ENCODE assay signal across 21 cellular contexts in the genomic region with DNA sequence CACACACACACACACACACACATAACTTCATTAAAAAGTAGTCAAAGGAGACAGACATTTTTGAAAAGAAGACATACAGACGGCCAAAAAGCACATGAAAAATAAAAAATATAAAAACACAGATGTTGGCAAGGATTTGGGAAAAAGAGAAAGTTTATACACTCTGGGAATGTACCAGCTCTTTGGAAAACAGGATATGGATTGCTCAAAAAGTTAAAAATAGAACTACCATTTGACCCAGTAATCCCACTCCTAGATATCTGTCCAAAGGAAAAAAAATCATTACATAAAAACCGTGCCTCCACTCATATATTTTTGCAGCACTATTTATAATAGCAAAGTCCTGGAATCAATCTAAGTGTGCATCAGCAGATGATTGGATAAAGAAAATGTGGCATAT.
DNase-seq lines count a peak whose midpoint lies in the region; ATAC-seq, FAIRE-seq and TF ChIP-seq lines count a peak whose summit lies in the region.
"Had no signal": no experiment of that assay in that cellular context is flagged by ENCODE, and none has a peak within 500 bp of the region (broad histone marks: within the 10 kb centered on the region; RNA-seq: fewer than 3 reads in every experiment).

No MANE protein-coding gene starts in this region.

- peak overlapping the region; percentile 30 for H3K27ac ChIP-seq in left ventricle myocardium inferior (replicated peaks)
- H3K27ac ChIP-seq in right cardiac atrium (ENCODE audit: low read length): no peak overlapping the region
- H3K27ac ChIP-seq in mesenchymal stem cell (ENCODE audit: low read length, poor library complexity, severe bottlenecking): no peak overlapping the region
- H3K27ac ChIP-seq in subcutaneous abdominal adipose tissue (ENCODE audit: low read depth, low read length): peak overlapping the region; percentile 57
- H3K27ac ChIP-seq in small intestine (ENCODE audit: low read depth in 1 of 2, low read length in 1 of 2): no peak overlapping the region
- H3K27ac ChIP-seq: 22Rv1; A549; BLaER1 treated with 17β-estradiol and CSF1 and Interleukin-3, amounts not matched to agents 10 nM and 100 nM; C4-2B had no signal

- no peak for FAIRE-seq in small intestine (lab: Jason Lieb, UNC)
- FAIRE-seq: A549, D721Med, G401.6, GM12891, GM19239 had no signal

- no peak overlapping the region for H3K14ac ChIP-seq in mesenchymal stem cell (ENCODE audit: low read length in 2 of 2)

- no peaks in the 10 kb centered on the region for H3K27me3 ChIP-seq in left ventricle myocardium inferior (ENCODE audit: low read depth)
- H3K27me3 ChIP-seq in right cardiac atrium (ENCODE audit: control insufficient read depth, insufficient read depth): no peaks in the 10 kb centered on the region
- no peaks in the 10 kb centered on the region for H3K27me3 ChIP-seq in mesenchymal stem cell (ENCODE audit: control insufficient read depth in 1 of 2, insufficient read depth in 1 of 2, low read length in 2 of 2)
- H3K27me3 ChIP-seq in subcutaneous abdominal adipose tissue (ENCODE audit: control insufficient read depth in 5 of 5, insufficient read depth in 4 of 5, low read length in 5 of 5): no peaks in the 10 kb centered on the region
- no peaks in the 10 kb centered on the region for H3K27me3 ChIP-seq in small intestine (ENCODE audit: control insufficient read depth in 2 of 2, insufficient read depth in 2 of 2, low read length in 2 of 2)
- H3K27me3 ChIP-seq: BLaER1 treated with 17β-estradiol and CSF1 and Interleukin-3, amounts not matched to agents 10 nM and 100 nM had no signal

- peaks cover 17% of the 10 kb centered on the region for H3K4me1 ChIP-seq in left ventricle myocardium inferior
- no peaks in the 10 kb centered on the region for H3K4me1 ChIP-seq in right cardiac atrium (ENCODE audit: control insufficient read depth, insufficient read depth, low read length)
- no peaks in the 10 kb centered on the region for H3K4me1 ChIP-seq in mesenchymal stem cell (ENCODE audit: control insufficient read depth, insufficient read depth, low read depth, low read length)
- peaks cover 0 to 29% (median 26%) of the 10 kb centered on the region in 5 donors for H3K4me1 ChIP-seq in subcutaneous abdominal adipose tissue (ENCODE audit: control insufficient read depth in 5 of 5, insufficient read depth in 5 of 5, low read length in 5 of 5)
- H3K4me1 ChIP-seq in small intestine (ENCODE audit: control insufficient read depth in 2 of 2, insufficient read depth in 1 of 2, low read depth in 1 of 2, low read length in 1 of 2): no peaks in the 10 kb centered on the region
- H3K4me1 ChIP-seq: A549; BLaER1 treated with 17β-estradiol and CSF1 and Interleukin-3, amounts not matched to agents 10 nM and 100 nM; Caco-2 had no signal

- no peak overlapping the region for H3K4me3 ChIP-seq in left ventricle myocardium inferior
- no peak overlapping the region for H3K4me3 ChIP-seq in right cardiac atrium (ENCODE audit: low read length)
- no peak overlapping the region for H3K4me3 ChIP-seq in mesenchymal stem cell (ENCODE audit: insufficient read depth in 1 of 2, low read depth in 1 of 2, low read length in 2 of 2)
- H3K4me3 ChIP-seq in subcutaneous abdominal adipose tissue (ENCODE audit: low read depth in 1 of 5, low read length in 5 of 5): peak overlapping the region in 1 of 5 donors; percentile 22
- H3K4me3 ChIP-seq in small intestine (ENCODE audit: low read depth in 1 of 2, low read length in 2 of 2): no peak overlapping the region
- H3K4me3 ChIP-seq: A549; BLaER1 treated with 17β-estradiol and CSF1 and Interleukin-3, amounts not matched to agents 10 nM and 100 nM had no signal

- H4K8ac ChIP-seq in mesenchymal stem cell (ENCODE audit: low read length): no peak overlapping the region

- no peak for DNase-seq in left ventricle myocardium inferior
- no peak for DNase-seq in right cardiac atrium
- DNase-seq in mesenchymal stem cell: peak; percentile 20
- DNase-seq in small intestine: no peak
- DNase-seq: AML-193; Caco-2; Calu3; CD4-positive, alpha-beta T cell; CD8-positive, alpha-beta T cell; DMS79 treated with DMSO at 0.1 percent for 48 hours; GF-D8 had no signal

- no peak overlapping the region for H2BK12ac ChIP-seq in mesenchymal stem cell (ENCODE audit: low read length in 2 of 2)

- no peak overlapping the region for H3K9ac ChIP-seq in mesenchymal stem cell (ENCODE audit: low read length)
- H3K9ac ChIP-seq in subcutaneous abdominal adipose tissue (ENCODE audit: low read length in 5 of 5): no peak overlapping the region
- H3K9ac ChIP-seq: BLaER1 treated with 17β-estradiol and CSF1 and Interleukin-3, amounts not matched to agents 10 nM and 100 nM had no signal

- no peak overlapping the region for H4K91ac ChIP-seq in mesenchymal stem cell (ENCODE audit: low read length)

- H3K23ac ChIP-seq in mesenchymal stem cell (ENCODE audit: low read length in 2 of 2): no peak overlapping the region

- 26% methylated on average over 2 of the region's 2 CpGs for WGBS in right cardiac atrium
- whole genome bisulfite sequencing in mesenchymal stem cell: no CpG with 5 or more reads among the region's 2 CpGs
- WGBS in small intestine, 3 donors: 51 to 70% (median 69%) methylated on average over 2 of the region's 2 CpGs

- no peak overlapping the region for H2AFZ ChIP-seq in mesenchymal stem cell (ENCODE audit: low read depth, low read length)

- H2BK15ac ChIP-seq in mesenchymal stem cell (ENCODE audit: low read depth, poor library complexity, severe bottlenecking): no peak overlapping the region

- H2AK5ac ChIP-seq in mesenchymal stem cell (ENCODE audit: low read length, severe bottlenecking): no peak overlapping the region

- intact Hi-C loops in left ventricle myocardium inferior (cut with micrococcal nuclease) (no loop called here), right cardiac atrium (cut with DNase I) (no loop called here)

- no peak overlapping the region for H3K18ac ChIP-seq in mesenchymal stem cell (ENCODE audit: low read depth in 1 of 2, low read length in 2 of 2)

- ATAC-seq in right cardiac atrium (no peak), HG03039 (IDR thresholded peaks at IDR 0.05; ENCODE audit: unreplicated experiment) (no peak)
- ATAC-seq: A549; CD8-positive, alpha-beta T cell had no signal

- no peak overlapping the region for H3K4me2 ChIP-seq in mesenchymal stem cell (ENCODE audit: low read length, poor library complexity, severe bottlenecking)
- H3K4me2 ChIP-seq: A549; BLaER1 treated with 17β-estradiol and CSF1 and Interleukin-3, amounts not matched to agents 10 nM and 100 nM had no signal

- peaks cover 22% of the 10 kb centered on the region for H3K9me3 ChIP-seq in left ventricle myocardium inferior (replicated peaks)
- H3K9me3 ChIP-seq in right cardiac atrium (ENCODE audit: control insufficient read depth, low read length): no peaks in the 10 kb centered on the region
- peaks cover 9% of the 10 kb centered on the region for H3K9me3 ChIP-seq in mesenchymal stem cell (ENCODE audit: control insufficient read depth, low read length)
- no peaks in the 10 kb centered on the region for H3K9me3 ChIP-seq in subcutaneous abdominal adipose tissue (ENCODE audit: control insufficient read depth in 5 of 5, low read length in 5 of 5)
- H3K9me3 ChIP-seq in small intestine (ENCODE audit: control insufficient read depth, low read depth): no peaks in the 10 kb centered on the region
- H3K9me3 ChIP-seq: A549, Caco-2 had no signal

- H3K36me3 ChIP-seq in left ventricle myocardium inferior (no peaks in the 10 kb centered on the region), mesenchymal stem cell (ENCODE audit: control insufficient read depth in 1 of 2, insufficient read depth in 2 of 2, low read depth in 1 of 2, low read length in 2 of 2) (no peaks in the 10 kb centered on the region), subcutaneous abdominal adipose tissue (ENCODE audit: control insufficient read depth in 5 of 5, insufficient read depth in 5 of 5, low read length in 5 of 5) (no peaks in the 10 kb centered on the region), small intestine (ENCODE audit: control insufficient read depth in 2 of 2, insufficient read depth in 2 of 2, low read length in 2 of 2) (no peaks in the 10 kb centered on the region)
- H3K36me3 ChIP-seq: BLaER1 treated with 17β-estradiol and CSF1 and Interleukin-3, amounts not matched to agents 10 nM and 100 nM had no signal

- H3K4ac ChIP-seq in mesenchymal stem cell (ENCODE audit: low read depth in 1 of 2, low read length in 2 of 2): no peak overlapping the region

- no peak overlapping the region for H2BK5ac ChIP-seq in mesenchymal stem cell (ENCODE audit: low read depth, low read length, poor library complexity, severe bottlenecking)

- no peaks in the 10 kb centered on the region for H3K79me1 ChIP-seq in mesenchymal stem cell (replicated peaks; ENCODE audit: low read length, poor library complexity, severe bottlenecking)

- H2BK120ac ChIP-seq in mesenchymal stem cell (ENCODE audit: low read depth, low read length): no peak overlapping the region

- no peak for TF ChIP-seq CTCF in left ventricle myocardium inferior (IDR thresholded peaks at IDR 0.05; ENCODE audit: borderline replicate concordance)

Comparison
In these comparisons a context has a peak if more than half of its experiments do, and no peak if none do; other contexts are left out.
1. H3K27ac ChIP-seq: peak in left ventricle myocardium inferior (single experiment) and subcutaneous abdominal adipose tissue (single experiment); none in right cardiac atrium (single experiment), mesenchymal stem cell (single experiment) and small intestine (0 of 2).